ENCODE assay signal across 27 cellular contexts in the genomic region with DNA sequence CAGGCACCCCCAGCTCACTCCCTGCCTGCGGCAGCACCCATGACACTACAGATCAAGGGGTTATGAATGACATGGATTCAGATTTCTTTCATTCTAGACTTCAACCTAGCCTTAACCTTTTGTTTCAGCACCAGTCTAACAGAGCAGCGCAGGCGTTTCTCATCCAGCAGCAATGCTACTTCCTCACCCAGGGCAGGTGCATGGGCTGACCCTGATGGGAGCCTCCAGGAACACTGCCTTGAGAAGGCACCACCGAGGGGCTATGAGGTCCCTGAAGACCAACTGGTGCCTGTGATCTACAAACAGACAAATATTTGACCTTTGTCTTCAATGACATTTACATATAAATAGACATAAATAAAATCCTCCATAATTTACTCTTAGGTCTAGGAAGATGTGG. TPM values are rescaled to one million over a fixed set of nuclear protein-coding genes. Genes with fewer than 3 reads are reported as not detected.
"Had no signal": no experiment of that assay in that cellular context is flagged by ENCODE, and none has a peak within 500 bp of the region (broad histone marks: within the 10 kb centered on the region; RNA-seq: fewer than 3 reads in every experiment).

No MANE protein-coding gene starts in this region.

- H3K4me3 ChIP-seq: colonic mucosa, gastroesophageal sphincter, heart left ventricle, left lung, skin epidermis, stomach, testis, upper lobe of left lung had no signal

- DNase-seq: activated CD4-positive, alpha-beta memory T cell treated with anti-CD3 and anti-CD28 coated beads, Interleukin-2, amount 10 ng/mL, durations not matched to agents 7 days and 5 days; activated CD4-positive, alpha-beta T cell treated with anti-CD3 and anti-CD28 coated beads for 4 hours; activated naive CD4-positive, alpha-beta T cell; activated T-cell treated with anti-CD3 and anti-CD28 coated beads, Interleukin-2, amount 50 U/mL, for 1 hour; colonic mucosa; heart left ventricle; kidney; left lung; occipital lobe; stimulated activated CD4-positive, alpha-beta T cell treated with anti-CD3 and anti-CD28 coated beads, Interleukin-4, amount 100 ng/mL, for 24 hours; stomach; SW 1271; testis; upper lobe of left lung had no signal

- H3K4me3 Mint-ChIP-seq: activated CD4-positive, alpha-beta memory T cell treated with anti-CD3 and anti-CD28 coated beads, Interleukin-2, amount 10 ng/mL, durations not matched to agents 7 days and 5 days; activated T-helper 17 cell treated with anti-CD3 and anti-CD28 coated beads, Interleukin-2, amount 50 U/mL, for 72 hours; brain; central memory CD8-positive, alpha-beta T cell; stimulated activated effector memory CD8-positive, alpha-beta T cell treated with anti-CD3 and anti-CD28 coated beads, Interleukin-12 subunit alpha, Interleukin-12 subunit beta, amount 100 ng/mL, for 72 hours; T-helper 2 cell treated with Interferon-gamma antibody and Interleukin-4, amounts not matched to agents 5 μg/mL and 100 μg/mL, for 36 hours; WTC11 had no signal

- H3K27me3 ChIP-seq: colonic mucosa, gastroesophageal sphincter, heart left ventricle, left lung, stomach, testis, upper lobe of left lung had no signal

- H3K4me1 ChIP-seq: colonic mucosa, testis had no signal

- ATAC-seq: activated T-helper 17 cell treated with anti-CD3 and anti-CD28 coated beads, Interleukin-2, amount 50 U/mL, for 72 hours; gastroesophageal sphincter; heart left ventricle; left lung; stimulated activated effector memory CD8-positive, alpha-beta T cell treated with anti-CD3 and anti-CD28 coated beads, Interleukin-12 subunit alpha, Interleukin-12 subunit beta, amount 100 ng/mL, for 72 hours; WTC11 had no signal

- H3K9me3 ChIP-seq: colonic mucosa, gastroesophageal sphincter, heart left ventricle, left lung, stomach, testis, upper lobe of left lung had no signal

- FAIRE-seq: endometrium, kidney, TTC549 had no signal

- H3K9me3 Mint-ChIP-seq: activated CD4-positive, alpha-beta memory T cell treated with anti-CD3 and anti-CD28 coated beads, Interleukin-2, amount 10 ng/mL, durations not matched to agents 7 days and 5 days; activated T-helper 17 cell treated with anti-CD3 and anti-CD28 coated beads, Interleukin-2, amount 50 U/mL, for 72 hours; brain; central memory CD8-positive, alpha-beta T cell; stimulated activated effector memory CD8-positive, alpha-beta T cell treated with anti-CD3 and anti-CD28 coated beads, Interleukin-12 subunit alpha, Interleukin-12 subunit beta, amount 100 ng/mL, for 72 hours; T-helper 2 cell treated with Interferon-gamma antibody and Interleukin-4, amounts not matched to agents 5 μg/mL and 100 μg/mL, for 36 hours; WTC11 had no signal

- H3K27ac ChIP-seq: colonic mucosa, gastroesophageal sphincter, left lung, testis, upper lobe of left lung had no signal

- H3K27me3 Mint-ChIP-seq: activated CD4-positive, alpha-beta memory T cell treated with anti-CD3 and anti-CD28 coated beads, Interleukin-2, amount 10 ng/mL, durations not matched to agents 7 days and 5 days; activated T-helper 17 cell treated with anti-CD3 and anti-CD28 coated beads, Interleukin-2, amount 50 U/mL, for 72 hours; brain; central memory CD8-positive, alpha-beta T cell; progenitor cell of endocrine pancreas had no signal

- H3K27ac Mint-ChIP-seq: activated CD4-positive, alpha-beta memory T cell treated with anti-CD3 and anti-CD28 coated beads, Interleukin-2, amount 10 ng/mL, durations not matched to agents 7 days and 5 days; activated T-helper 17 cell treated with anti-CD3 and anti-CD28 coated beads, Interleukin-2, amount 50 U/mL, for 72 hours; progenitor cell of endocrine pancreas; stimulated activated effector memory CD8-positive, alpha-beta T cell treated with anti-CD3 and anti-CD28 coated beads, Interleukin-12 subunit alpha, Interleukin-12 subunit beta, amount 100 ng/mL, for 72 hours; T-helper 2 cell treated with Interferon-gamma antibody and Interleukin-4, amounts not matched to agents 5 μg/mL and 100 μg/mL, for 36 hours; WTC11 had no signal

RNA-seq across cellular contexts. Expression of a gene that starts 31.9 kb away (rescaled TPM):
- total RNA-seq: activated CD4-positive, alpha-beta memory T cell treated with anti-CD3 and anti-CD28 coated beads, Interleukin-2, amount 10 ng/mL, durations not matched to agents 7 days and 5 days had no signal

RNA-seq across cellular contexts. Expression of a gene that starts 55.1 kb away (rescaled TPM):
- total RNA-seq: myocyte had no signal
- polyA plus RNA-seq: neural cell had no signal
